In genomic region chr1:3501856-3502665, GRCh38 we compare ENCODE assay signal across 7 cellular contexts. TPM values are rescaled to one million over a fixed set of nuclear protein-coding genes. Genes with fewer than 3 reads are reported as not detected.
A peak's percentile ranks its signal among the peaks of the same experiment; 100 is the strongest.
DNase-seq lines count a peak whose midpoint lies in the region; ATAC-seq and TF ChIP-seq lines count a peak whose summit lies in the region.

No MANE protein-coding gene starts in this region.

- DNase-seq in GM19238 (ENCODE audit: insufficient read length, low spot score) (peak; percentile 44), RPMI8226 (peak; percentile 53), epithelial cell of esophagus (ENCODE audit: low read depth) (peak; percentile 36), KBM-7 (no peak), NOMO-1 treated with DMSO at 0.1 percent for 48 hours (lab: John Stamatoyannopoulos, UW; ENCODE audit: unreplicated experiment) (no peak)
- peak in 8 of 10 donors; percentile 18 to 77 (median 32) for DNase-seq in naive thymus-derived CD8-positive, alpha-beta T cell

- no peaks in the 10 kb centered on the region for H3K9me3 Mint-ChIP-seq in naive thymus-derived CD8-positive, alpha-beta T cell

- no peak overlapping the region for H3K4me3 ChIP-seq in epithelial cell of esophagus (ENCODE audit: low read length)

- H3K27ac Mint-ChIP-seq in naive thymus-derived CD8-positive, alpha-beta T cell: no peak overlapping the region

- no peaks in the 10 kb centered on the region for H3K27me3 Mint-ChIP-seq in naive thymus-derived CD8-positive, alpha-beta T cell

- TF ChIP-seq CTCF in epithelial cell of esophagus (IDR thresholded peaks at IDR 0.05; ENCODE audit: insufficient read depth, low read depth, low read length, missing control alignments): no peak

- POLR2A ChIA-PET in naive thymus-derived CD8-positive, alpha-beta T cell (lab: Charles Lee): interaction anchor here (0.6 to 1.4 kb wide), 5 partner anchors 10 to 24 kb away, joined by 3 to 5 read pairs (median 4); no protein-coding TSS in a partner anchor

- H3K4me1 Mint-ChIP-seq in naive thymus-derived CD8-positive, alpha-beta T cell: no peaks in the 10 kb centered on the region

- peak; percentile 51 to 65 for ATAC-seq in naive thymus-derived CD8-positive, alpha-beta T cell
- no peak for ATAC-seq in GM18858 (IDR thresholded peaks at IDR 0.05; ENCODE audit: unreplicated experiment)

- H3K4me3 Mint-ChIP-seq in naive thymus-derived CD8-positive, alpha-beta T cell: no peak overlapping the region

- H3K36me3 Mint-ChIP-seq in naive thymus-derived CD8-positive, alpha-beta T cell: peaks cover 0 to 8% (median 5%) of the 10 kb centered on the region in 3 donors

- in situ Hi-C loops in KBM-7 (cut with MboI; ENCODE audit: low pct_unique_long_range_greater_than_20kb, low sequenced_read_pairs): no loop called here

RNA-seq across cellular contexts. Expression of gene ARHGEF16, which starts 47.6 kb away (rescaled TPM):
- not detected for total RNA-seq in naive thymus-derived CD8-positive, alpha-beta T cell
- not detected for polyA plus RNA-seq in naive thymus-derived CD8-positive, alpha-beta T cell

Comparison
In these comparisons a context has a peak if more than half of its experiments do, and no peak if none do; other contexts are left out.
1. DNase-seq: peak in GM19238 (single experiment), RPMI8226 (single experiment), epithelial cell of esophagus (single experiment) and naive thymus-derived CD8-positive, alpha-beta T cell (8 of 10); none in KBM-7 (single experiment) and NOMO-1 treated with DMSO at 0.1 percent for 48 hours (single experiment).